Comparison of ENCODE assay signal across 28 cellular contexts in genomic region chr15:49538520-49538919, GRCh38.
"Had no signal": no experiment of that assay in that cellular context is flagged by ENCODE, and none has a peak within 500 bp of the region (broad histone marks: within the 10 kb centered on the region; RNA-seq: fewer than 3 reads in every experiment).

No MANE protein-coding gene starts in this region.

- H3K4me3 ChIP-seq: colonic mucosa, coronary artery, dorsolateral prefrontal cortex, esophagus muscularis mucosa, esophagus squamous epithelium, gastrocnemius medialis, gastroesophageal sphincter, heart left ventricle, heart right ventricle had no signal

- DNase-seq: colonic mucosa; cortex of kidney; dermis blood vessel endothelial cell; dorsolateral prefrontal cortex; effector CD4-positive, alpha-beta T cell; effector CD8-positive, alpha-beta T cell; effector memory CD4-positive, alpha-beta T cell; effector memory CD8-positive, alpha-beta T cell; endodermal cell; erythroblast; esophagus squamous epithelium; foreskin fibroblast; foreskin keratinocyte; foreskin melanocyte; gastrocnemius medialis; glutamatergic neuron; head of caudate nucleus; heart left ventricle; heart right ventricle had no signal

- H3K9me3 ChIP-seq: colonic mucosa, gastrocnemius medialis had no signal

- H3K36me3 ChIP-seq: colonic mucosa, esophagus muscularis mucosa, esophagus squamous epithelium, gastrocnemius medialis, gastroesophageal sphincter, heart left ventricle, heart right ventricle had no signal

- ATAC-seq: effector memory CD8-positive, alpha-beta T cell; esophagus mucosa; foreskin keratinocyte; gastrocnemius medialis; gastroesophageal sphincter; heart left ventricle; heart right ventricle had no signal

- H3K4me1 ChIP-seq: colonic mucosa, esophagus muscularis mucosa, esophagus squamous epithelium, foreskin keratinocyte, gastrocnemius medialis, gastroesophageal sphincter, heart left ventricle, heart right ventricle had no signal

- FAIRE-seq: colon, endometrium, endothelial cell of umbilical vein, frontal cortex had no signal

- H3K27ac ChIP-seq: colonic mucosa, coronary artery, dorsolateral prefrontal cortex, epithelial cell of prostate, esophagus muscularis mucosa, esophagus squamous epithelium, foreskin keratinocyte, gastrocnemius medialis, gastroesophageal sphincter, heart left ventricle, heart right ventricle had no signal

- H3K27me3 ChIP-seq: colonic mucosa, dorsolateral prefrontal cortex, esophagus muscularis mucosa, esophagus squamous epithelium, foreskin keratinocyte, gastrocnemius medialis, gastroesophageal sphincter, heart left ventricle, heart right ventricle had no signal
